ENCODE assay signal across 23 cellular contexts in genomic region chr13:30752991-30753616, GRCh38. TPM values are rescaled to one million over a fixed set of nuclear protein-coding genes. Genes with fewer than 3 reads are reported as not detected.
DNase-seq lines count a peak whose midpoint lies in the region; ATAC-seq and TF ChIP-seq lines count a peak whose summit lies in the region.
"Had no signal": no experiment of that assay in that cellular context is flagged by ENCODE, and none has a peak within 500 bp of the region (broad histone marks: within the 10 kb centered on the region; RNA-seq: fewer than 3 reads in every experiment).

No MANE protein-coding gene starts in this region.

- DNase-seq in cardiac muscle cell (ENCODE audit: low read depth in 1 of 2, low spot score in 1 of 2) (peak in 1 of 2 donors; percentile 29), Right ventricle myocardium inferior (ENCODE audit: missing footprints) (no peak), NCI-H524 (lab: John Stamatoyannopoulos, UW) (peak; percentile 98 to 99), immature natural killer cell (no peak), NCI-H2029 (lab: John Stamatoyannopoulos, UW) (no peak)
- DNase-seq: activated CD4-positive, alpha-beta T cell treated with anti-CD3 and anti-CD28 coated beads for 1 hour; activated naive CD4-positive, alpha-beta T cell treated with Interleukin-2 at 50 U/mL for 16 hours; activated T-cell treated with anti-CD3 and anti-CD28 coated beads, Interleukin-2, amount 50 U/mL, for 4 hours; brain microvascular endothelial cell; H9; Kasumi-1; mammary epithelial cell; NCI-H1694; NCI-H446; Peyer's patch; SJCRH30; small intestine; stimulated activated CD4-positive, alpha-beta T cell treated with anti-CD3 and anti-CD28 coated beads, Interleukin-1b, Interleukin-23, amount 100 ng/mL, for 48 hours; T-helper 1 cell; uterus had no signal

- H3K9me3 Mint-ChIP-seq in immature natural killer cell = no peaks in the 10 kb centered on the region
- peaks cover 5% of the 10 kb centered on the region for H3K9me3 Mint-ChIP-seq in activated T-helper 17 cell treated with anti-CD3 and anti-CD28 coated beads, Interleukin-2, amount 50 U/mL, for 72 hours
- H3K9me3 Mint-ChIP-seq: activated T-cell treated with anti-CD3 and anti-CD28 coated beads, Interleukin-2, amount 50 U/mL, for 4 hours; dendritic cell treated with granulocyte-macrophage colony-stimulating factor and Interleukin-4, amounts not matched to agents 40 ng/mL and 50 ng/mL, for 4 days; H9 had no signal

- H3K36me3 ChIP-seq in cardiac muscle cell = no peaks in the 10 kb centered on the region
- H3K36me3 ChIP-seq: brain microvascular endothelial cell, Peyer's patch, SJCRH30, uterus had no signal

- intact Hi-C loops in Right ventricle myocardium inferior (cut with DNase I) = no loop called here

- H3K4me3 ChIP-seq in cardiac muscle cell = no peak overlapping the region
- H3K4me3 ChIP-seq: Peyer's patch, SJCRH30, uterus had no signal

- peaks cover 0 to 2% (median 0%) of the 10 kb centered on the region in 3 donors for H3K27me3 Mint-ChIP-seq in immature natural killer cell (ENCODE audit: low read depth in 3 of 3)
- no peaks in the 10 kb centered on the region for H3K27me3 Mint-ChIP-seq in activated T-helper 17 cell treated with anti-CD3 and anti-CD28 coated beads, Interleukin-2, amount 50 U/mL, for 72 hours

- TF ChIP-seq CTCF in cardiac muscle cell (IDR thresholded peaks at IDR 0.05; ENCODE audit: low read depth, low read length) = no peak

- peak overlapping the region; percentile 65 for H3K27ac ChIP-seq in cardiac muscle cell
- H3K27ac ChIP-seq: brain microvascular endothelial cell, Peyer's patch, SJCRH30, uterus had no signal

- no peaks in the 10 kb centered on the region for H3K27me3 ChIP-seq in cardiac muscle cell
- H3K27me3 ChIP-seq: brain microvascular endothelial cell, Peyer's patch, SJCRH30, uterus had no signal

- H3K4me1 Mint-ChIP-seq in immature natural killer cell = peaks cover 31 to 44% of the 10 kb centered on the region in 2 donors
- peaks cover 16% of the 10 kb centered on the region for H3K4me1 Mint-ChIP-seq in activated T-helper 17 cell treated with anti-CD3 and anti-CD28 coated beads, Interleukin-2, amount 50 U/mL, for 72 hours
- H3K4me1 Mint-ChIP-seq: H9 had no signal

- no peak for ATAC-seq in Right ventricle myocardium inferior
- no peak for ATAC-seq in GM21515 (IDR thresholded peaks at IDR 0.05; ENCODE audit: unreplicated experiment)
- no peak for ATAC-seq in activated T-helper 17 cell treated with anti-CD3 and anti-CD28 coated beads, Interleukin-2, amount 50 U/mL, for 72 hours (replicated peaks)
- ATAC-seq: activated T-cell treated with anti-CD3 and anti-CD28 coated beads, Interleukin-2, amount 50 U/mL, for 4 hours had no signal

- H3K4me1 ChIP-seq in cardiac muscle cell (ENCODE audit: low read depth) = peaks cover 58% of the 10 kb centered on the region
- H3K4me1 ChIP-seq: Peyer's patch, uterus had no signal

- no peaks in the 10 kb centered on the region for H3K9me3 ChIP-seq in cardiac muscle cell (ENCODE audit: low read depth)
- H3K9me3 ChIP-seq: Peyer's patch, SJCRH30, uterus had no signal

- no peak overlapping the region for H3K4me3 Mint-ChIP-seq in immature natural killer cell
- H3K4me3 Mint-ChIP-seq in activated T-helper 17 cell treated with anti-CD3 and anti-CD28 coated beads, Interleukin-2, amount 50 U/mL, for 72 hours = no peak overlapping the region
- H3K4me3 Mint-ChIP-seq: activated T-cell treated with anti-CD3 and anti-CD28 coated beads, Interleukin-2, amount 50 U/mL, for 4 hours; dendritic cell treated with granulocyte-macrophage colony-stimulating factor and Interleukin-4, amounts not matched to agents 40 ng/mL and 50 ng/mL, for 4 days; H9 had no signal

- peaks cover 15 to 31% (median 22%) of the 10 kb centered on the region in 3 donors for H3K36me3 Mint-ChIP-seq in immature natural killer cell
- H3K36me3 Mint-ChIP-seq in activated T-helper 17 cell treated with anti-CD3 and anti-CD28 coated beads, Interleukin-2, amount 50 U/mL, for 72 hours (ENCODE audit: low read depth) = peaks cover 75% of the 10 kb centered on the region

- H3K27ac Mint-ChIP-seq in immature natural killer cell = peak overlapping the region in 4 of 6 donors; percentile 3 to 59 (median 32)
- no peak overlapping the region for H3K27ac Mint-ChIP-seq in activated T-helper 17 cell treated with anti-CD3 and anti-CD28 coated beads, Interleukin-2, amount 50 U/mL, for 72 hours
- H3K27ac Mint-ChIP-seq: dendritic cell treated with granulocyte-macrophage colony-stimulating factor and Interleukin-4, amounts not matched to agents 40 ng/mL and 50 ng/mL, for 4 days; H9 had no signal

RNA-seq across cellular contexts. Expression of gene ALOX5AP, which starts 17.8 kb away (rescaled TPM):
- total RNA-seq in cardiac muscle cell (not detected in 2 replicates), Right ventricle myocardium inferior (13.6 TPM)
- polyA plus RNA-seq in cardiac muscle cell (0.66 TPM in 1 of 2 replicates, not detected in the other), immature natural killer cell (100 to 1,000 TPM; 449 to 804 (median 530) TPM)
- total RNA-seq in activated T-helper 17 cell treated with anti-CD3 and anti-CD28 coated beads, Interleukin-2, amount 50 U/mL, for 72 hours = 10 to 100 TPM; 33.7 to 62.5 TPM
- total RNA-seq: H9 had no signal

Comparison
In these comparisons a context has a peak if more than half of its experiments do, and no peak if none do; other contexts are left out.
1. RNA of gene ALOX5AP, which starts 17.8 kb away (total RNA-seq): 33.7 to 62.5 TPM in activated T-helper 17 cell treated with anti-CD3 and anti-CD28 coated beads, Interleukin-2, amount 50 U/mL, for 72 hours and 13.6 TPM in Right ventricle myocardium inferior (single experiment); not detected in cardiac muscle cell; every median in the first group is over 10 times any median in the second.
2. DNase-seq: peak in NCI-H524 (2 of 2); none in Right ventricle myocardium inferior (single experiment), immature natural killer cell (0 of 3) and NCI-H2029 (single experiment).